ENCODE assay signal across 9 cellular contexts in genomic region chr12:121214171-121214777, GRCh38. TPM values are rescaled to one million over a fixed set of nuclear protein-coding genes. Genes with fewer than 3 reads are reported as not detected.
DNase-seq lines count a peak whose midpoint lies in the region; FAIRE-seq and TF ChIP-seq lines count a peak whose summit lies in the region.
"Had no signal": no experiment of that assay in that cellular context is flagged by ENCODE, and none has a peak within 500 bp of the region (broad histone marks: within the 10 kb centered on the region; RNA-seq: fewer than 3 reads in every experiment).

No MANE protein-coding gene starts in this region.

- H3K4me1 Mint-ChIP-seq in activated CD4-positive, alpha-beta T cell treated with anti-CD3 and anti-CD28 coated beads, Interleukin-2, amount 10 ng/mL, durations not matched to agents 24 days and 14 days: peaks cover 34% of the 10 kb centered on the region

- TF ChIP-seq CTCF in fibroblast of mammary gland (conservative IDR thresholded peaks at IDR 0.05; ENCODE audit: control insufficient read depth, insufficient read depth, low read depth, low read length): no peak

- no peaks in the 10 kb centered on the region for H3K27me3 Mint-ChIP-seq in activated CD4-positive, alpha-beta T cell treated with anti-CD3 and anti-CD28 coated beads, Interleukin-2, amount 10 ng/mL, durations not matched to agents 24 days and 14 days

- peaks cover 43% of the 10 kb centered on the region for H3K36me3 Mint-ChIP-seq in activated CD4-positive, alpha-beta T cell treated with anti-CD3 and anti-CD28 coated beads, Interleukin-2, amount 10 ng/mL, durations not matched to agents 24 days and 14 days (ENCODE audit: low read depth)

- H3K9me3 Mint-ChIP-seq in activated CD4-positive, alpha-beta T cell treated with anti-CD3 and anti-CD28 coated beads, Interleukin-2, amount 10 ng/mL, durations not matched to agents 24 days and 14 days: no peaks in the 10 kb centered on the region
- H3K9me3 Mint-ChIP-seq: neural crest cell had no signal

- peak overlapping the region; percentile 69 for H3K27ac Mint-ChIP-seq in activated CD4-positive, alpha-beta T cell treated with anti-CD3 and anti-CD28 coated beads, Interleukin-2, amount 10 ng/mL, durations not matched to agents 24 days and 14 days

- TF ChIP-seq POLR2A in H54 (IDR thresholded peaks at IDR 0.05; ENCODE audit: low read depth, low read length): no peak

- intact Hi-C loops in activated CD4-positive, alpha-beta T cell treated with anti-CD3 and anti-CD28 coated beads, Interleukin-2, amount 10 ng/mL, durations not matched to agents 24 days and 14 days (cut with micrococcal nuclease): loop anchor here (5.0 kb wide), 2 partner anchors 72 to 83 kb away; partner anchors contain the start of gene CAMKK2
- intact Hi-C loops in posterior vena cava (cut with DNase I): no loop called here

- H3K4me3 Mint-ChIP-seq in activated CD4-positive, alpha-beta T cell treated with anti-CD3 and anti-CD28 coated beads, Interleukin-2, amount 10 ng/mL, durations not matched to agents 24 days and 14 days: peak overlapping the region; percentile 4
- H3K4me3 Mint-ChIP-seq: neural crest cell had no signal

- DNase-seq in HS-5 (ENCODE audit: low read depth): peak; percentile 75
- DNase-seq in activated CD4-positive, alpha-beta T cell treated with anti-CD3 and anti-CD28 coated beads, Interleukin-2, amount 10 ng/mL, durations not matched to agents 24 days and 14 days: peak; percentile 70
- peak; percentile 71 for DNase-seq in fibroblast of mammary gland (ENCODE audit: low read depth)
- peak; percentile 30 to 45 for DNase-seq in stimulated activated CD8-positive, alpha-beta memory T cell treated with anti-CD3 and anti-CD28 coated beads, Interleukin-7, amount 100 ng/mL, for 4 hours (ENCODE audit: low read depth in 2 of 2)
- DNase-seq in HPDE6-E6E7 (ENCODE audit: extremely low spot score): no peak
- no peak for DNase-seq in D341Med (ENCODE audit: low spot score)
- no peak for DNase-seq in posterior vena cava (ENCODE audit: low spot score)
- no peak for DNase-seq in H54 (ENCODE audit: insufficient read length, low spot score)

- H3K4me3 ChIP-seq in fibroblast of mammary gland (ENCODE audit: control insufficient read depth, low read depth, low read length): no peak overlapping the region

- FAIRE-seq in H54 (lab: Jason Lieb, UNC): no peak

RNA-seq across cellular contexts. Expression of gene P2RX4, which starts 4.3 kb away (rescaled TPM):
- 20.9 and 25.9 TPM in 2 replicates for total RNA-seq in activated CD4-positive, alpha-beta T cell treated with anti-CD3 and anti-CD28 coated beads, Interleukin-2, amount 10 ng/mL, durations not matched to agents 24 days and 14 days
- total RNA-seq in posterior vena cava: 10 to 100 TPM; 18.3 to 20.3 TPM

Comparison
In these comparisons a context has a peak if more than half of its experiments do, and no peak if none do; other contexts are left out.
1. DNase-seq: peak in HS-5 (single experiment), activated CD4-positive, alpha-beta T cell treated with anti-CD3 and anti-CD28 coated beads, Interleukin-2, amount 10 ng/mL, durations not matched to agents 24 days and 14 days (single experiment), fibroblast of mammary gland (single experiment) and stimulated activated CD8-positive, alpha-beta memory T cell treated with anti-CD3 and anti-CD28 coated beads, Interleukin-7, amount 100 ng/mL, for 4 hours (2 of 2); none in HPDE6-E6E7 (single experiment), D341Med (single experiment), posterior vena cava (single experiment) and H54 (single experiment).